ENCODE assay signal across 15 cellular contexts in the genomic region with DNA sequence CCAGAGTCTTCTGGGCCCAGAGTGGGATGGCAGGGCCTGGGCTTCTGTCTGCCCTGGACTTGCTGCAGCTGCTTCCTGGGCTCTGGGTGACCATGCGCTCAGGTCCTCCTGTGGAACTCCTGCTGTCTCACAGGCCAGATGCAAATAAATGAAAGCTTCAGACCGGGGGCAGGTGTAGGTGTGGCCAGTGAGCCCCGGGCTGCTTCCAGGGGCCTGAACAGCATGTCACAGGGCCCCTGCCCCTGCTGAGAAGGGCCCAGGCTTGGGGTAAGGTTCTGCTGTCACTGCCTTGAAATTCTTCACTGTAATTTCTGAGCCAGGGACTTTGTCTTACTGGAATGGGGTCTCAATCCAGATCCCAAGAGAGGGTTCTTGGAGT. TPM values are rescaled to one million over a fixed set of nuclear protein-coding genes. Genes with fewer than 3 reads are reported as not detected.
A peak's percentile ranks its signal among the peaks of the same experiment; 100 is the strongest.
DNase-seq lines count a peak whose midpoint lies in the region; ATAC-seq and TF ChIP-seq lines count a peak whose summit lies in the region.
"Had no signal": no experiment of that assay in that cellular context is flagged by ENCODE, and none has a peak within 500 bp of the region (broad histone marks: within the 10 kb centered on the region; RNA-seq: fewer than 3 reads in every experiment).

No MANE protein-coding gene starts in this region.

- CTCF ChIA-PET in HEK293T (lab: Yijun Ruan, JAX) = no interaction called here

- H3K36me3 ChIP-seq in cardiac muscle cell = no peaks in the 10 kb centered on the region
- peaks cover 0 to 4% (median 0%) of the 10 kb centered on the region in 9 donors for H3K36me3 ChIP-seq in heart left ventricle
- no peaks in the 10 kb centered on the region for H3K36me3 ChIP-seq in colonic mucosa
- H3K36me3 ChIP-seq in mucosa of descending colon (ENCODE audit: low read depth) = peaks cover 6% of the 10 kb centered on the region

- ATAC-seq in heart left ventricle (no peak), mucosa of descending colon (no peak), HG03460 (IDR thresholded peaks at IDR 0.05; ENCODE audit: unreplicated experiment) (no peak)
- ATAC-seq: A549; activated CD8-positive, alpha-beta memory T cell treated with anti-CD3 and anti-CD28 coated beads, Interleukin-2, amount 10 ng/mL, durations not matched to agents 7 days and 5 days had no signal

- no peak for TF ChIP-seq POLR2A in heart left ventricle (IDR thresholded peaks at IDR 0.05)

- H3K27me3 ChIP-seq in cardiac muscle cell = no peaks in the 10 kb centered on the region
- no peaks in the 10 kb centered on the region for H3K27me3 ChIP-seq in heart left ventricle
- H3K27me3 ChIP-seq in colonic mucosa = no peaks in the 10 kb centered on the region
- H3K27me3 ChIP-seq: dorsolateral prefrontal cortex had no signal

- POLR2A ChIA-PET in HEK293T (lab: Yijun Ruan, JAX) = interaction anchor here (1.1 kb wide), 1 partner anchor 9 kb away, joined by 3 read pairs; no protein-coding TSS in a partner anchor

- H3K9me3 ChIP-seq in cardiac muscle cell (ENCODE audit: low read depth) (peaks cover under 1% of the 10 kb centered on the region), heart left ventricle (peaks cover 0 to 2% (median 0%) of the 10 kb centered on the region in 12 donors), colonic mucosa (no peaks in the 10 kb centered on the region), mucosa of descending colon (no peaks in the 10 kb centered on the region)
- H3K9me3 ChIP-seq: A549 had no signal

- DNase-seq in cardiac muscle cell (ENCODE audit: low read depth in 1 of 2, low spot score in 1 of 2) (no peak), heart left ventricle (no peak), colonic mucosa (no peak), mucosa of descending colon (peak in 2 of 3 donors; percentile 13 to 54), T-helper 9 cell (no peak), HEK293T (ENCODE audit: extremely low spot score) (no peak), NCI-H2029 (lab: John Stamatoyannopoulos, UW) (no peak)
- DNase-seq: activated CD8-positive, alpha-beta memory T cell treated with anti-CD3 and anti-CD28 coated beads, Interleukin-2, amount 10 ng/mL, durations not matched to agents 7 days and 5 days; activated naive CD4-positive, alpha-beta T cell; CD4-positive, alpha-beta memory T cell; stimulated activated CD4-positive, alpha-beta T cell treated with anti-CD3 and anti-CD28 coated beads, Interleukin-12 subunit alpha, Interleukin-12 subunit beta, amount 100 ng/mL, for 4 hours had no signal

- H3K4me3 ChIP-seq in cardiac muscle cell (no peak overlapping the region), heart left ventricle (no peak overlapping the region), colonic mucosa (no peak overlapping the region), mucosa of descending colon (no peak overlapping the region)
- H3K4me3 ChIP-seq: A549, dorsolateral prefrontal cortex had no signal

- H3K4me1 ChIP-seq in cardiac muscle cell (ENCODE audit: low read depth) = peaks cover 22% of the 10 kb centered on the region
- H3K4me1 ChIP-seq in heart left ventricle = peaks cover 0 to 36% (median 14%) of the 10 kb centered on the region in 12 donors
- H3K4me1 ChIP-seq in colonic mucosa = peaks cover 4% of the 10 kb centered on the region
- peaks cover 8% of the 10 kb centered on the region for H3K4me1 ChIP-seq in mucosa of descending colon (ENCODE audit: low read depth)

- 69 to 72% (median 71%) methylated on average over 3 of the region's 3 CpGs; no CpG with 5 or more reads in 1 of the 4 donors for WGBS in heart left ventricle, 4 donors

- no peak overlapping the region for H3K9ac ChIP-seq in colonic mucosa (ENCODE audit: low read depth in 2 of 2, low read length in 2 of 2)

- H3K27ac ChIP-seq in cardiac muscle cell (peak overlapping the region; percentile 67), heart left ventricle (peak overlapping the region in 1 of 12 donors; percentile 85), colonic mucosa (peak overlapping the region; percentile 80)
- H3K27ac ChIP-seq: A549, dorsolateral prefrontal cortex had no signal

- TF ChIP-seq CTCF in cardiac muscle cell (IDR thresholded peaks at IDR 0.05; ENCODE audit: low read depth, low read length) (no peak), heart left ventricle (IDR thresholded peaks at IDR 0.05) (no peak), colonic mucosa (IDR thresholded peaks at IDR 0.05) (no peak), mucosa of descending colon (IDR thresholded peaks at IDR 0.05) (no peak)

- intact Hi-C loops in heart left ventricle (cut with DNase I) (loop anchor here in 5 of 10 donors (5.0 to 10.0 kb wide), 3 partner anchors 47 to 80 kb away; a partner anchor contains a TSS), colonic mucosa (cut with DNase I) (no loop called here), mucosa of descending colon (cut with DNase I, micrococcal nuclease) (no loop called here)

TF ChIP-seq in HEK293T, 16 proteins besides CTCF, POLR2A, EP300 and RAD21:
- TF ChIP-seq ARNT (IDR thresholded peaks at IDR 0.05) = no peak
- no peak for TF ChIP-seq CTBP1 (IDR thresholded peaks at IDR 0.05; ENCODE audit: borderline replicate concordance)
- TF ChIP-seq NFRKB (IDR thresholded peaks at IDR 0.05) = no peak
- no peak for TF ChIP-seq LEF1 (IDR thresholded peaks at IDR 0.05; ENCODE audit: borderline replicate concordance)
- no peak for TF ChIP-seq ZNF384 (IDR thresholded peaks at IDR 0.05)
- no peak for TF ChIP-seq BHLHE40 (IDR thresholded peaks at IDR 0.05; ENCODE audit: borderline replicate concordance)
- no peak for TF ChIP-seq FOXK2 (IDR thresholded peaks at IDR 0.05)
- no peak for TF ChIP-seq TARDBP (IDR thresholded peaks at IDR 0.05)
- no peak for TF ChIP-seq ELF4 (IDR thresholded peaks at IDR 0.05)
- TF ChIP-seq, protein P1, sequence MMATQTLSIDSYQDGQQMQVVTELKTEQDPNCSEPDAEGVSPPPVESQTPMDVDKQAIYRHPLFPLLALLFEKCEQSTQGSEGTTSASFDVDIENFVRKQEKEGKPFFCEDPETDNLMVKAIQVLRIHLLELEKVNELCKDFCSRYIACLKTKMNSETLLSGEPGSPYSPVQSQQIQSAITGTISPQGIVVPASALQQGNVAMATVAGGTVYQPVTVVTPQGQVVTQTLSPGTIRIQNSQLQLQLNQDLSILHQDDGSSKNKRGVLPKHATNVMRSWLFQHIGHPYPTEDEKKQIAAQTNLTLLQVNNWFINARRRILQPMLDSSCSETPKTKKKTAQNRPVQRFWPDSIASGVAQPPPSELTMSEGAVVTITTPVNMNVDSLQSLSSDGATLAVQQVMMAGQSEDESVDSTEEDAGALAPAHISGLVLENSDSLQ (IDR thresholded peaks at IDR 0.05) = no peak
- TF ChIP-seq SUZ12 (IDR thresholded peaks at IDR 0.05) = no peak
- no peak for TF ChIP-seq FOXA1 (IDR thresholded peaks at IDR 0.05)
- TF ChIP-seq L3MBTL2 (conservative IDR thresholded peaks at IDR 0.05) = no peak
- no peak for TF ChIP-seq SP1 (IDR thresholded peaks at IDR 0.05)
- no peak for TF ChIP-seq HDGF (IDR thresholded peaks at IDR 0.05; ENCODE audit: borderline replicate concordance)
- TF ChIP-seq FOXM1 (IDR thresholded peaks at IDR 0.05; ENCODE audit: borderline replicate concordance) = no peak

RNA-seq across cellular contexts. Expression of a gene that starts 2.5 kb away (rescaled TPM):
- total RNA-seq in cardiac muscle cell (8.1 and 10.5 TPM in 2 replicates), heart left ventricle (10 to 100 TPM in 3 of 9 donors, 1 to 10 TPM in 6; 3.5 to 13.6 (median 8.7) TPM), colonic mucosa (10 to 100 TPM; 15.4 to 16.6 TPM), mucosa of descending colon (10 to 100 TPM; 14.3 to 26.1 (median 16.3) TPM)
- polyA plus RNA-seq in cardiac muscle cell (10.5 and 15.1 TPM in 2 replicates), heart left ventricle (1 to 10 TPM; 2.4 to 6.5 TPM)

RNA-seq across cellular contexts. Expression of a gene that starts 46.5 kb away (rescaled TPM):
- 0.07 and 0.42 TPM in 2 replicates for total RNA-seq in cardiac muscle cell
- polyA plus RNA-seq in cardiac muscle cell = 0.11 and 0.24 TPM in 2 replicates
- total RNA-seq in heart left ventricle = not detected
- polyA plus RNA-seq in heart left ventricle = under 1 TPM in 1 of 2 donors, not detected in 1; 0.08 TPM
- not detected for total RNA-seq in colonic mucosa
- total RNA-seq in mucosa of descending colon = not detected
- total RNA-seq: activated CD8-positive, alpha-beta memory T cell treated with anti-CD3 and anti-CD28 coated beads, Interleukin-2, amount 10 ng/mL, durations not matched to agents 7 days and 5 days; CD4-positive, alpha-beta memory T cell; dorsolateral prefrontal cortex; osteocyte had no signal
- polyA plus RNA-seq: A549; CD4-positive, alpha-beta memory T cell had no signal

Comparison
In these comparisons a context has a peak if more than half of its experiments do, and no peak if none do; other contexts are left out.
1. DNase-seq: peak in mucosa of descending colon (2 of 3); none in cardiac muscle cell (0 of 2), heart left ventricle (0 of 5), colonic mucosa (single experiment), T-helper 9 cell (single experiment), HEK293T (single experiment) and NCI-H2029 (single experiment).